In genomic region chr12:106595268-106595667, GRCh38 we compare ENCODE assay signal across 11 cellular contexts. TPM values are rescaled to one million over a fixed set of nuclear protein-coding genes. Genes with fewer than 3 reads are reported as not detected.
"Had no signal": no experiment of that assay in that cellular context is flagged by ENCODE, and none has a peak within 500 bp of the region (broad histone marks: within the 10 kb centered on the region; RNA-seq: fewer than 3 reads in every experiment).

No MANE protein-coding gene starts in this region.

- ATAC-seq: HCT116 had no signal

- H3K9me3 Mint-ChIP-seq: GM23338, HFFc6 had no signal

- H3K4me3 Mint-ChIP-seq: GM23338, H9, HFFc6 had no signal

- H3K36me3 ChIP-seq: HAP-1 had no signal

- H3K27ac Mint-ChIP-seq: GM23338, H9, HFFc6 had no signal

- H3K4me3 ChIP-seq: GM23248, GM23338, HAP-1 had no signal

- H3K9me3 ChIP-seq: HAP-1 had no signal

- DNase-seq: GM23248, GOT3, H7, H9, HCEC 1CT, HFFc6 had no signal

- H3K27ac ChIP-seq: GM23248 had no signal

RNA-seq across cellular contexts. Expression of gene RFX4, which starts 12.5 kb away (rescaled TPM):
- total RNA-seq: GM23248, GM23338, H1, H4, HFFc6 had no signal
